Comparison of ENCODE assay signal across 1 cellular context in genomic region chr11:75743711-75744563, GRCh38.
TF ChIP-seq lines count a peak whose summit lies in the region.

No MANE protein-coding gene starts in this region.

TF ChIP-seq in K562, 482 proteins besides CTCF, POLR2A, EP300 and RAD21:
- TF ChIP-seq RBM39 (optimal IDR thresholded peaks at IDR 0.05; ENCODE audit: low read depth, low read length) (no peak), ZNF354B (CRISPR knock-in tag; IDR thresholded peaks at IDR 0.05) (no peak), MTA1 (IDR thresholded peaks at IDR 0.05; ENCODE audit: borderline replicate concordance) (no peak), MTA2 (IDR thresholded peaks at IDR 0.05; ENCODE audit: low read depth) (peak; percentile 33; the same call in 1 of the 2 replicates), ZNF384 (IDR thresholded peaks at IDR 0.05; ENCODE audit: low read depth, low read length) (no peak), TEAD4 (IDR thresholded peaks at IDR 0.05; ENCODE audit: low read length) (peak; percentile 40; the same call in 1 of the 2 replicates), TEAD4 (CRISPR knock-in tag; IDR thresholded peaks at IDR 0.05; ENCODE audit: borderline replicate concordance) (no peak), KLF6 (CRISPR knock-in tag; IDR thresholded peaks at IDR 0.05; ENCODE audit: borderline replicate concordance) (no peak), SMARCA5 (IDR thresholded peaks at IDR 0.05) (no peak), ZNF24 (IDR thresholded peaks at IDR 0.05) (no peak), ZC3H8 (IDR thresholded peaks at IDR 0.05) (no peak), SOX6 (IDR thresholded peaks at IDR 0.05) (0 out of 2 replicates have a peak, but pooled peaks have one; percentile 30), ZNF347 (CRISPR knock-in tag; IDR thresholded peaks at IDR 0.05; ENCODE audit: low read depth) (no peak), NR2C2 (CRISPR knock-in tag; IDR thresholded peaks at IDR 0.05) (no peak), NR2C2 (tag; IDR thresholded peaks at IDR 0.05) (peak; percentile 41), ZBTB40 (IDR thresholded peaks at IDR 0.05) (no peak), ZBTB40 (CRISPR knock-in tag; IDR thresholded peaks at IDR 0.05) (no peak), TAL1 (IDR thresholded peaks at IDR 0.05) (peak; percentile 15; the same call in 1 of the 2 replicates), MCM7 (IDR thresholded peaks at IDR 0.05) (no peak), NR2C1 (IDR thresholded peaks at IDR 0.05) (peak; percentile 33; the same call in 1 of the 2 replicates), NR2C1 (tag; IDR thresholded peaks at IDR 0.05) (peak; percentile 64; the same call in 1 of the 2 replicates), SMAD4 (CRISPR knock-in tag; conservative IDR thresholded peaks at IDR 0.05) (peak; percentile 90), NCOA4 (IDR thresholded peaks at IDR 0.05; ENCODE audit: partially characterized antibody) (no peak), CBX8 (IDR thresholded peaks at IDR 0.05; ENCODE audit: borderline replicate concordance, extremely low read depth, low read depth, low read length, poor library complexity, severe bottlenecking) (no peak), HNRNPL (IDR thresholded peaks at IDR 0.05; ENCODE audit: low read depth, low read length) (no peak), GTF2F1 (IDR thresholded peaks at IDR 0.05; ENCODE audit: low read depth, low read length) (no peak), ZBTB2 (IDR thresholded peaks at IDR 0.05) (no peak), ID3 (CRISPR knock-in tag; IDR thresholded peaks at IDR 0.05) (no peak), ID3 (tag; IDR thresholded peaks at IDR 0.05) (peak; percentile 67; the same call in 1 of the 2 replicates), CBFA2T2 (conservative IDR thresholded peaks at IDR 0.05) (peak; percentile 58), NCOR1 (IDR thresholded peaks at IDR 0.05) (peak; percentile 52), KLF16 (IDR thresholded peaks at IDR 0.05) (peak; percentile 74), ZNF12 (CRISPR knock-in tag; IDR thresholded peaks at IDR 0.05) (no peak), HDAC1 (IDR thresholded peaks at IDR 0.05) (no peak), IRF2 (CRISPR knock-in tag; IDR thresholded peaks at IDR 0.05) (no peak), ZNF586 (CRISPR knock-in tag; conservative IDR thresholded peaks at IDR 0.05) (no peak), FOSL1 (tag; conservative IDR thresholded peaks at IDR 0.05) (no peak), BHLHE40 (IDR thresholded peaks at IDR 0.05; ENCODE audit: low read length) (0 out of 2 replicates have a peak, but pooled peaks have one; percentile 32), ZNF445 (CRISPR knock-in tag; IDR thresholded peaks at IDR 0.05; ENCODE audit: low read depth) (no peak), CBFA2T3 (IDR thresholded peaks at IDR 0.05) (peak; percentile 72), WHSC1 (IDR thresholded peaks at IDR 0.05; ENCODE audit: low read length) (no peak), TEAD2 (tag; IDR thresholded peaks at IDR 0.05) (no peak), ETS1 (conservative IDR thresholded peaks at IDR 0.05; ENCODE audit: control insufficient read depth, low read depth, low read length) (no peak), HNRNPH1 (optimal IDR thresholded peaks at IDR 0.05; ENCODE audit: low read depth, low read length) (no peak), ZNF146 (CRISPR knock-in tag; IDR thresholded peaks at IDR 0.05; ENCODE audit: unreplicated experiment) (no peak), BCOR (IDR thresholded peaks at IDR 0.05) (no peak), ZNF212 (CRISPR knock-in tag; IDR thresholded peaks at IDR 0.05) (no peak), CHD2 (IDR thresholded peaks at IDR 0.05; ENCODE audit: low read depth, low read length) (no peak), MECOM (CRISPR knock-in tag; IDR thresholded peaks at IDR 0.05) (no peak), TFAP4 (CRISPR knock-in tag; IDR thresholded peaks at IDR 0.05; ENCODE audit: borderline replicate concordance) (peak; percentile 21; the same call in 1 of the 2 replicates), TCF3 (CRISPR knock-in tag; IDR thresholded peaks at IDR 0.05) (peak; percentile 26; the same call in 1 of the 2 replicates), TRIM24 (IDR thresholded peaks at IDR 0.05) (peak; percentile 35 to 45; a peak in 1 of 4 replicates)
